Comparison of ENCODE assay signal across 1 cellular context in genomic region chr16:87855852-87856715, GRCh38.
TF ChIP-seq lines count a peak whose summit lies in the region.

No MANE protein-coding gene starts in this region.

TF ChIP-seq in GM23338, 12 proteins besides CTCF, POLR2A, EP300 and RAD21 (continued from another document):
- TF ChIP-seq, protein P1, sequence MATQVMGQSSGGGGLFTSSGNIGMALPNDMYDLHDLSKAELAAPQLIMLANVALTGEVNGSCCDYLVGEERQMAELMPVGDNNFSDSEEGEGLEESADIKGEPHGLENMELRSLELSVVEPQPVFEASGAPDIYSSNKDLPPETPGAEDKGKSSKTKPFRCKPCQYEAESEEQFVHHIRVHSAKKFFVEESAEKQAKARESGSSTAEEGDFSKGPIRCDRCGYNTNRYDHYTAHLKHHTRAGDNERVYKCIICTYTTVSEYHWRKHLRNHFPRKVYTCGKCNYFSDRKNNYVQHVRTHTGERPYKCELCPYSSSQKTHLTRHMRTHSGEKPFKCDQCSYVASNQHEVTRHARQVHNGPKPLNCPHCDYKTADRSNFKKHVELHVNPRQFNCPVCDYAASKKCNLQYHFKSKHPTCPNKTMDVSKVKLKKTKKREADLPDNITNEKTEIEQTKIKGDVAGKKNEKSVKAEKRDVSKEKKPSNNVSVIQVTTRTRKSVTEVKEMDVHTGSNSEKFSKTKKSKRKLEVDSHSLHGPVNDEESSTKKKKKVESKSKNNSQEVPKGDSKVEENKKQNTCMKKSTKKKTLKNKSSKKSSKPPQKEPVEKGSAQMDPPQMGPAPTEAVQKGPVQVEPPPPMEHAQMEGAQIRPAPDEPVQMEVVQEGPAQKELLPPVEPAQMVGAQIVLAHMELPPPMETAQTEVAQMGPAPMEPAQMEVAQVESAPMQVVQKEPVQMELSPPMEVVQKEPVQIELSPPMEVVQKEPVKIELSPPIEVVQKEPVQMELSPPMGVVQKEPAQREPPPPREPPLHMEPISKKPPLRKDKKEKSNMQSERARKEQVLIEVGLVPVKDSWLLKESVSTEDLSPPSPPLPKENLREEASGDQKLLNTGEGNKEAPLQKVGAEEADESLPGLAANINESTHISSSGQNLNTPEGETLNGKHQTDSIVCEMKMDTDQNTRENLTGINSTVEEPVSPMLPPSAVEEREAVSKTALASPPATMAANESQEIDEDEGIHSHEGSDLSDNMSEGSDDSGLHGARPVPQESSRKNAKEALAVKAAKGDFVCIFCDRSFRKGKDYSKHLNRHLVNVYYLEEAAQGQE (IDR thresholded peaks at IDR 0.05; ENCODE audit: unreplicated experiment) = no peak
- TF ChIP-seq ZNF114 (CRISPR knock-in tag; IDR thresholded peaks at IDR 0.05) (no peak), EZH2 (IDR thresholded peaks at IDR 0.05; ENCODE audit: low read depth, unreplicated experiment) (no peak), NANOG (IDR thresholded peaks at IDR 0.05; ENCODE audit: borderline replicate concordance) (no peak), CREB1 (CRISPR knock-in tag; IDR thresholded peaks at IDR 0.05; ENCODE audit: low read depth) (no peak), POLR2AphosphoS5 (IDR thresholded peaks at IDR 0.05; ENCODE audit: low read depth) (no peak), ETS1 (IDR thresholded peaks at IDR 0.05) (no peak), JUNB (IDR thresholded peaks at IDR 0.05; ENCODE audit: unreplicated experiment) (no peak), STAT1 (IDR thresholded peaks at IDR 0.05; ENCODE audit: unreplicated experiment) (no peak), ZNF462 (CRISPR knock-in tag; IDR thresholded peaks at IDR 0.05) (no peak), EZH2phosphoT487 (IDR thresholded peaks at IDR 0.05; ENCODE audit: unreplicated experiment) (no peak)
